ENCODE assay signal across 8 cellular contexts in genomic region chr1:156740307-156740678, GRCh38. TPM values are rescaled to one million over a fixed set of nuclear protein-coding genes. Genes with fewer than 3 reads are reported as not detected.
DNase-seq lines count a peak whose midpoint lies in the region; ATAC-seq, FAIRE-seq and TF ChIP-seq lines count a peak whose summit lies in the region.

No MANE protein-coding gene starts in this region.

- H3K9me2 ChIP-seq in OCI-LY7 (ENCODE audit: insufficient read depth, low read length) = no peaks in the 10 kb centered on the region

- H2AFZ ChIP-seq in OCI-LY7 (ENCODE audit: low read length) = peak overlapping the region; percentile 7; the same call in 1 of the 2 replicates

- TF ChIP-seq CTCF in OCI-LY7 (conservative IDR thresholded peaks at IDR 0.05; ENCODE audit: low read length) (no peak), endothelial cell (IDR thresholded peaks at IDR 0.05; ENCODE audit: unreplicated experiment) (no peak), pancreas (IDR thresholded peaks at IDR 0.05) (no peak)

- H3K9me3 ChIP-seq in OCI-LY7 (ENCODE audit: low read length) (no peaks in the 10 kb centered on the region), pancreas (no peaks in the 10 kb centered on the region)

- peak overlapping the region; percentile 75 for H3K4me2 ChIP-seq in OCI-LY7 (ENCODE audit: low read length)

- H3K79me2 ChIP-seq in OCI-LY7 (ENCODE audit: insufficient read depth, low read depth, low read length) = peaks cover 18% of the 10 kb centered on the region; the same call in 1 of the 2 replicates

- 6 to 9% methylated on average over 5 of the region's 5 CpGs for WGBS in pancreas, 2 donors

- intact Hi-C loops in OCI-LY7 (cut with micrococcal nuclease; ENCODE audit: unreplicated experiment) = no loop called here
- intact Hi-C loops in pancreas (cut with DNase I) = no loop called here

- H3K4me1 ChIP-seq in OCI-LY7 (ENCODE audit: insufficient read depth, low read length, poor library complexity, severe bottlenecking) = peaks cover 20% of the 10 kb centered on the region
- peaks cover 0 to 5% (median under 1%) of the 10 kb centered on the region in 3 donors for H3K4me1 ChIP-seq in pancreas

- CTCF ChIA-PET in OCI-LY7 (lab: Charles Lee; ENCODE audit: unreplicated experiment) = interaction anchor here (1.0 kb wide), 1 partner anchor 13 kb away, joined by 3 read pairs; no protein-coding TSS in a partner anchor

- H3K27me3 Mint-ChIP-seq in endothelial cell (ENCODE audit: unreplicated experiment) = peaks cover 3% of the 10 kb centered on the region

- FAIRE-seq in pancreas (lab: Jason Lieb, UNC) = no peak

- no peaks in the 10 kb centered on the region for H4K20me1 ChIP-seq in OCI-LY7 (ENCODE audit: insufficient read depth, low read length)

- H3K4me3 ChIP-seq in OCI-LY7 (ENCODE audit: low read depth, low read length, poor library complexity, severe bottlenecking) = peak overlapping the region; percentile 74
- H3K4me3 ChIP-seq in pancreas = peak overlapping the region; percentile 51 to 91 (median 56)

- H3K27ac ChIP-seq in OCI-LY7 (ENCODE audit: low read depth, low read length, poor library complexity, severe bottlenecking) (peak overlapping the region; percentile 52), pancreas (peak overlapping the region in 3 of 4 donors; percentile 31 to 62 (median 51))

- peak overlapping the region; percentile 67 for H3K27ac Mint-ChIP-seq in endothelial cell (ENCODE audit: unreplicated experiment)

- peak; percentile 46 for DNase-seq in OCI-LY7 (ENCODE audit: low spot score)
- no peak for DNase-seq in endothelial cell (ENCODE audit: low spot score)
- no peak for DNase-seq in pancreas
- no peak for DNase-seq in stimulated activated CD4-positive, alpha-beta T cell treated with anti-CD3 and anti-CD28 coated beads, Interleukin-15, amount 100 ng/mL, for 24 hours
- DNase-seq in SW 1271 (lab: John Stamatoyannopoulos, UW) = no peak

- peak overlapping the region; percentile 97 for H3K4me3 Mint-ChIP-seq in endothelial cell (ENCODE audit: unreplicated experiment)

- ATAC-seq in GM19328 (IDR thresholded peaks at IDR 0.05; ENCODE audit: unreplicated experiment) (peak; percentile 4), pancreas (peak in 3 of 4 donors; percentile 0 to 1 (median 1)), GM18909 (IDR thresholded peaks at IDR 0.05; ENCODE audit: poor library complexity, unreplicated experiment) (no peak), HG02678 (IDR thresholded peaks at IDR 0.05; ENCODE audit: unreplicated experiment) (no peak)

- H3K36me3 Mint-ChIP-seq in endothelial cell (ENCODE audit: low read depth, unreplicated experiment) = peaks cover 25% of the 10 kb centered on the region

- no peaks in the 10 kb centered on the region for H3K27me3 ChIP-seq in pancreas

- no TSS peak for BruUV-seq in OCI-LY7 (replicated peaks; lab: Mats Ljungman, UMichigan)

- H3K4me1 Mint-ChIP-seq in endothelial cell (ENCODE audit: unreplicated experiment) = peaks cover 17% of the 10 kb centered on the region

- H3K36me3 ChIP-seq in OCI-LY7 (ENCODE audit: insufficient read depth, low read length) (peaks cover 85% of the 10 kb centered on the region), pancreas (peaks cover 0 to 26% (median 8%) of the 10 kb centered on the region in 3 donors)

- POLR2A ChIA-PET in OCI-LY7 (lab: Charles Lee) = interaction anchor here (0.6 to 2.7 kb wide), 6 partner anchors 11 to 1033 kb away, joined by 3 to 16 read pairs (median 5); partner anchors contain the start of genes HDGF, ISG20L2, METTL25B and PRCC

- no peaks in the 10 kb centered on the region for H3K9me3 Mint-ChIP-seq in endothelial cell (ENCODE audit: unreplicated experiment)

RNA-seq across cellular contexts. Expression of gene MRPL24, which starts 0.6 kb away (rescaled TPM):
- total RNA-seq in OCI-LY7 (2014; rRNA removed; shearing (Covaris generic)) = 55.3 and 69.0 TPM in 2 replicates
- total RNA-seq in OCI-LY7 (2022) (49.3 and 56.6 TPM in 2 replicates), endothelial cell (ENCODE audit: unreplicated experiment) (26.7 TPM), pancreas (10 to 100 TPM; 39.8 to 57.8 (median 43.6) TPM)
- 10 to 100 TPM; 64.5 to 68.6 TPM for polyA plus RNA-seq in pancreas

RNA-seq across cellular contexts. Expression of gene HDGF, which starts 11.2 kb away (rescaled TPM):
- total RNA-seq in OCI-LY7 (2014; rRNA removed; shearing (Covaris generic)) = 291 and 346 TPM in 2 replicates
- total RNA-seq in OCI-LY7 (2022) (315 and 329 TPM in 2 replicates), endothelial cell (ENCODE audit: unreplicated experiment) (175 TPM), pancreas (100 to 1,000 TPM in 1 of 6 donors, 10 to 100 TPM in 5; 43.5 to 112 (median 64.2) TPM)
- 10 to 100 TPM; 58.5 to 87.4 TPM for polyA plus RNA-seq in pancreas

RNA-seq across cellular contexts. Expression of gene ISG20L2, which starts 11.7 kb away (rescaled TPM):
- total RNA-seq in OCI-LY7 (2014; rRNA removed; shearing (Covaris generic)) = 36.5 and 37.9 TPM in 2 replicates
- 71.3 and 74.1 TPM in 2 replicates for total RNA-seq in OCI-LY7 (2022)
- 33.4 TPM for total RNA-seq in endothelial cell (ENCODE audit: unreplicated experiment)
- 10 to 100 TPM in 3 of 6 donors, 1 to 10 TPM in 3; 7.7 to 13.2 (median 9.6) TPM for total RNA-seq in pancreas
- polyA plus RNA-seq in pancreas = 1 to 10 TPM; 5.2 to 8.8 TPM

RNA-seq across cellular contexts. Expression of gene METTL25B, which starts 12.0 kb away (rescaled TPM):
- total RNA-seq in OCI-LY7 (2014; rRNA removed; shearing (Covaris generic)) = 24.7 and 28.0 TPM in 2 replicates
- total RNA-seq in OCI-LY7 (2022) = 45.6 and 54.1 TPM in 2 replicates
- 19.3 TPM for total RNA-seq in endothelial cell (ENCODE audit: unreplicated experiment)
- total RNA-seq in pancreas = 10 to 100 TPM; 16.8 to 22.6 (median 18.2) TPM
- 10 to 100 TPM; 56.0 to 64.9 TPM for polyA plus RNA-seq in pancreas

RNA-seq across cellular contexts. Expression of gene PRCC, which starts 27.0 kb away (rescaled TPM):
- total RNA-seq in OCI-LY7 (2014; rRNA removed; shearing (Covaris generic)) = 53.7 and 54.0 TPM in 2 replicates
- total RNA-seq in OCI-LY7 (2022) (81.5 and 82.9 TPM in 2 replicates), endothelial cell (ENCODE audit: unreplicated experiment) (91.9 TPM), pancreas (10 to 100 TPM; 18.5 to 34.7 (median 20.3) TPM)
- polyA plus RNA-seq in pancreas = 10 to 100 TPM; 31.4 to 41.6 TPM

Comparison
In these comparisons a context has a peak if more than half of its experiments do, and no peak if none do; other contexts are left out.
1. ATAC-seq: peak in GM19328 (single experiment) and pancreas (3 of 4); none in GM18909 (single experiment) and HG02678 (single experiment).